In genomic region chr5:174053891-174054290, GRCh38 we compare ENCODE assay signal across 23 cellular contexts.
DNase-seq lines count a peak whose midpoint lies in the region; ATAC-seq and TF ChIP-seq lines count a peak whose summit lies in the region.
"Had no signal": no experiment of that assay in that cellular context is flagged by ENCODE, and none has a peak within 500 bp of the region (broad histone marks: within the 10 kb centered on the region; RNA-seq: fewer than 3 reads in every experiment).

No MANE protein-coding gene starts in this region.

- no peak overlapping the region for H3K4me3 Mint-ChIP-seq in nephron progenitor cell
- H3K4me3 Mint-ChIP-seq: CD14-positive monocyte; CD4-positive, alpha-beta memory T cell; CD4-positive, CD25-positive, alpha-beta regulatory T cell; CD8-positive, alpha-beta memory T cell had no signal

- H3K9me3 Mint-ChIP-seq in nephron progenitor cell = no peaks in the 10 kb centered on the region
- H3K9me3 Mint-ChIP-seq: CD8-positive, alpha-beta memory T cell had no signal

- no peak for ATAC-seq in GM19395 (IDR thresholded peaks at IDR 0.05; ENCODE audit: unreplicated experiment)
- ATAC-seq: A549, GM12878 had no signal

- H3K4me1 Mint-ChIP-seq in nephron progenitor cell = no peaks in the 10 kb centered on the region
- H3K4me1 Mint-ChIP-seq: CD14-positive monocyte; CD4-positive, alpha-beta memory T cell; CD4-positive, CD25-positive, alpha-beta regulatory T cell; CD8-positive, alpha-beta memory T cell had no signal

- TF ChIP-seq CTCF in nephron progenitor cell (IDR thresholded peaks at IDR 0.05) = no peak

- H3K27me3 Mint-ChIP-seq in nephron progenitor cell (ENCODE audit: low read depth, poor library complexity) = peaks cover 11% of the 10 kb centered on the region

- peak overlapping the region; percentile 5 for H3K27ac Mint-ChIP-seq in nephron progenitor cell
- H3K27ac Mint-ChIP-seq: CD14-positive monocyte; CD4-positive, alpha-beta memory T cell; CD4-positive, CD25-positive, alpha-beta regulatory T cell; CD8-positive, alpha-beta memory T cell had no signal

- DNase-seq in NCI-H510A treated with DMSO at 0.1 percent for 48 hours (lab: John Stamatoyannopoulos, UW) = peak; percentile 8
- no peak for DNase-seq in NCI-H510A (lab: John Stamatoyannopoulos, UW)
- DNase-seq in nephron progenitor cell = no peak
- peak; percentile 54 for DNase-seq in superior temporal gyrus (ENCODE audit: extremely low spot score)
- DNase-seq in SKM-1 treated with dmso at 0.1 percent for 144 hours (lab: John Stamatoyannopoulos, UW; ENCODE audit: unreplicated experiment) = no peak
- DNase-seq: AML-193; BE2C; C1 segment of cervical spinal cord; CD4-positive, alpha-beta memory T cell; CD4-positive, CD25-positive, alpha-beta regulatory T cell; CD8-positive, alpha-beta memory T cell; COR-L47; DMS 273 treated with DMSO at 0.1 percent for 48 hours; DMS153; DMS53; DMS79; DND-41; EL; GDM1 had no signal

- H3K36me3 Mint-ChIP-seq in nephron progenitor cell (ENCODE audit: low read depth) = no peaks in the 10 kb centered on the region
- H3K36me3 Mint-ChIP-seq: CD14-positive monocyte; CD4-positive, alpha-beta memory T cell; CD4-positive, CD25-positive, alpha-beta regulatory T cell; CD8-positive, alpha-beta memory T cell had no signal

Comparison
In these comparisons a context has a peak if more than half of its experiments do, and no peak if none do; other contexts are left out.
1. DNase-seq: peak in NCI-H510A treated with DMSO at 0.1 percent for 48 hours (single experiment) and superior temporal gyrus (single experiment); none in NCI-H510A (single experiment), nephron progenitor cell (single experiment) and SKM-1 treated with dmso at 0.1 percent for 144 hours (single experiment).